14 cellular contexts compared by ENCODE assay signal in the genomic region with DNA sequence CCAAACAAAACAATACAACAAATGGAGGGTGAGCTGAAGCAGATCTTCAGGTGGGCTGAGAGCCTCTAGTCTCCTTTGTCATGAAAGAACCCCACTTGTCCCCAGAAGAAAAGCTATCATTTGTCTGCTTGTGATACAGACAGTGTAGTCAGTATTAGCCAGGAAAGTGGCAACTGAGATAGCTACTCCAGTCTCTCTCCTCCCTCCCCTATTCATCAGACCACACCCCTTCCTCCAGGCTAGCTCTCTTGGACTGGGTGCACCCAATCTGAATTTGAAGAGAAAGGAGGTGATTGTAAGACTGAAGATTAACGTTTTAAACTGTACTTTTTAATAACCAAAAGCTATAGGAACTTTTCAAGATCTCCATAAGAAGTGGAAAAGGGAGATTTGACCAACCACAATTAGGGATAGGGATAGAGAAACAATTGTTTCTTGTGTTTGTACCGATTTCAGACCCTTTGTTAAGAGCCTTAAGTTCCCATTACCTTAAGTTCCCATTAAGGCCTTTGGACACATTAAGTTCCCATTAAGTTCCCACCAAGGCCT. TPM values are rescaled to one million over a fixed set of nuclear protein-coding genes. Genes with fewer than 3 reads are reported as not detected.
A peak's percentile ranks its signal among the peaks of the same experiment; 100 is the strongest.
DNase-seq lines count a peak whose midpoint lies in the region; ATAC-seq, FAIRE-seq and TF ChIP-seq lines count a peak whose summit lies in the region.
"Had no signal": no experiment of that assay in that cellular context is flagged by ENCODE, and none has a peak within 500 bp of the region (broad histone marks: within the 10 kb centered on the region; RNA-seq: fewer than 3 reads in every experiment).

No MANE protein-coding gene starts in this region.

- SMC1A ChIA-PET in GM12878 (lab: Charles Lee; ENCODE audit: uncharacterized antibody, unreplicated experiment) = interaction anchor here (0.7 to 2.5 kb wide), 11 partner anchors 8 to 109 kb away, joined by 3 to 11 read pairs (median 4); no protein-coding TSS in a partner anchor

- BruUV-seq in GM12878 (replicated peaks; lab: Mats Ljungman, UMichigan) = no TSS peak

- peak; percentile 29 for DNase-seq in EL
- DNase-seq in HEK293T (ENCODE audit: extremely low spot score) = peak; percentile 33
- DNase-seq in GM12878 (ENCODE audit: low read depth, low spot score) = no peak
- DNase-seq in left lung = no peak
- DNase-seq in germinal center (ENCODE audit: low spot score) = no peak
- DNase-seq: activated CD4-positive, alpha-beta T cell treated with anti-CD3 and anti-CD28 coated beads, Interleukin-2, amount 50 U/mL, for 4 hours; NCI-H1105 treated with DMSO at 0.1 percent for 48 hours; NCI-H446 treated with DMSO at 0.1 percent for 48 hours; stimulated activated CD4-positive, alpha-beta T cell treated with anti-CD3 and anti-CD28 coated beads, Interleukin-4, amount 100 ng/mL, for 4 hours; stimulated activated naive B cell treated with anti-CD40 and anti-IgM and Interleukin-4, amounts not matched to agents 10 μg/mL and 1 μg/mL and 100 μg/mL, for 72 hours had no signal

- ATAC-seq in GM12878 (peak; percentile 66), left lung (peak; percentile 81), HG02884 (IDR thresholded peaks at IDR 0.05; ENCODE audit: unreplicated experiment) (no peak), HG02870 (IDR thresholded peaks at IDR 0.05; ENCODE audit: unreplicated experiment) (no peak), HG02759 (IDR thresholded peaks at IDR 0.05; ENCODE audit: unreplicated experiment) (no peak)
- ATAC-seq: stimulated activated naive B cell treated with anti-CD40 and anti-IgM and Interleukin-4, amounts not matched to agents 10 μg/mL and 1 μg/mL and 100 μg/mL, for 72 hours had no signal

- intact Hi-C loops in GM12878 (cut with micrococcal nuclease; ENCODE audit: unreplicated experiment) (no loop called here), left lung (cut with DNase I) (no loop called here)

- H3K27ac ChIP-seq in GM12878 (ENCODE audit: control insufficient read depth, insufficient read depth) (no peak overlapping the region), left lung (no peak overlapping the region)
- H3K27ac ChIP-seq: C4-2B had no signal

- no peak overlapping the region for H3K4me2 ChIP-seq in GM12878 (ENCODE audit: control insufficient read depth, insufficient read depth)

- no peak overlapping the region for H2AFZ ChIP-seq in GM12878 (ENCODE audit: control insufficient read depth, low read depth, low read length)

- H3K4me1 ChIP-seq in GM12878 (ENCODE audit: control insufficient read depth, insufficient read depth, low read length) (peaks cover 27% of the 10 kb centered on the region), left lung (peaks cover 0 to 4% of the 10 kb centered on the region in 2 donors)

- H3K4me3 ChIP-seq in GM12878 = no peak overlapping the region
- H3K4me3 ChIP-seq in left lung = no peak overlapping the region

- H3K9me3 ChIP-seq in GM12878 (replicated peaks; ENCODE audit: control insufficient read depth, insufficient read depth, low read length) (no peaks in the 10 kb centered on the region), left lung (no peaks in the 10 kb centered on the region)

- RAD21 ChIA-PET in GM12878 (lab: Charles Lee; ENCODE audit: unreplicated experiment) = interaction anchor here (0.6 to 1.4 kb wide), 2 partner anchors 9 to 27 kb away, joined by 3 to 4 read pairs; no protein-coding TSS in a partner anchor

- TF ChIP-seq POLR2A in GM12878 (IDR thresholded peaks at IDR 0.05; ENCODE audit: low read depth, low read length) = no peak

- POLR2A ChIA-PET in HEK293T (lab: Yijun Ruan, JAX) = interaction anchor here (1.5 to 2.7 kb wide), 2 partner anchors 13 to 15 kb away, joined by 8 to 17 read pairs; a partner anchor contains a TSS
- POLR2A ChIA-PET in GM12878 (lab: Charles Lee) = interaction anchor here (1.6 kb wide), 1 partner anchor 9 kb away, joined by 5 read pairs; no protein-coding TSS in a partner anchor

- in situ Hi-C loops in GM12878 (cut with MboI) = no loop called here

- CTCF ChIA-PET in HEK293T (lab: Yijun Ruan, JAX) = interaction anchor here (0.6 to 1.6 kb wide), 2 partner anchors 12 to 50 kb away, joined by 4 to 5 read pairs; no protein-coding TSS in a partner anchor
- CTCF ChIA-PET in GM12878 (lab: Yijun Ruan, JAX) = interaction anchor here (0.6 to 2.1 kb wide), 5 partner anchors 9 to 130 kb away, joined by 3 to 6 read pairs (median 3); no protein-coding TSS in a partner anchor

- TF ChIP-seq RAD21 in GM12878 (IDR thresholded peaks at IDR 0.05; ENCODE audit: insufficient read depth, low read depth, low read length) = no peak

- H3K27me3 ChIP-seq in GM12878 (replicated peaks in 1 of 2; ENCODE audit: control insufficient read depth in 2 of 2, insufficient read depth in 2 of 2, low read length in 1 of 2) (no peaks in the 10 kb centered on the region), left lung (peaks cover 0 to 38% of the 10 kb centered on the region in 2 donors)

- H3K9ac ChIP-seq in GM12878 (ENCODE audit: control insufficient read depth, insufficient read depth, low read length) = no peak overlapping the region

- peaks cover 3% of the 10 kb centered on the region for H4K20me1 ChIP-seq in GM12878 (ENCODE audit: control insufficient read depth, insufficient read depth)

- no peak for TF ChIP-seq CTCF in GM12878 (IDR thresholded peaks at IDR 0.05 in 2 of 3, conservative IDR thresholded peaks at IDR 0.05 in 1 of 3; ENCODE audit: control insufficient read depth in 2 of 3, extremely low read depth in 1 of 3, insufficient read depth in 1 of 3, low read depth in 3 of 3, low read length in 3 of 3)
- TF ChIP-seq CTCF in left lung (IDR thresholded peaks at IDR 0.05) = no peak

- TF ChIP-seq EP300 in GM12878 (IDR thresholded peaks at IDR 0.05; ENCODE audit: borderline replicate concordance in 1 of 2, control insufficient read depth in 1 of 2, low read depth in 2 of 2, low read length in 2 of 2) = no peak

- no peak for FAIRE-seq in GM12878 (lab: Jason Lieb, UNC)

- H3K36me3 ChIP-seq in GM12878 (ENCODE audit: control insufficient read depth in 2 of 2, insufficient read depth in 2 of 2, low read length in 1 of 2) = no peaks in the 10 kb centered on the region; a peak in 1 of 4 replicates
- H3K36me3 ChIP-seq in left lung = no peaks in the 10 kb centered on the region

- H3K79me2 ChIP-seq in GM12878 (ENCODE audit: control insufficient read depth, insufficient read depth, low read length) = peaks cover 41% of the 10 kb centered on the region

- WGBS in GM12878 (ENCODE audit: insufficient coverage, insufficient replicate concordance, low lambda C conversion rate, missing lambda C conversion rate) = 50% methylated on average over 2 of the region's 2 CpGs

TF ChIP-seq in HEK293T, 16 proteins besides CTCF, POLR2A, EP300 and RAD21:
- TF ChIP-seq SP1 (IDR thresholded peaks at IDR 0.05) = no peak
- TF ChIP-seq, protein P1, sequence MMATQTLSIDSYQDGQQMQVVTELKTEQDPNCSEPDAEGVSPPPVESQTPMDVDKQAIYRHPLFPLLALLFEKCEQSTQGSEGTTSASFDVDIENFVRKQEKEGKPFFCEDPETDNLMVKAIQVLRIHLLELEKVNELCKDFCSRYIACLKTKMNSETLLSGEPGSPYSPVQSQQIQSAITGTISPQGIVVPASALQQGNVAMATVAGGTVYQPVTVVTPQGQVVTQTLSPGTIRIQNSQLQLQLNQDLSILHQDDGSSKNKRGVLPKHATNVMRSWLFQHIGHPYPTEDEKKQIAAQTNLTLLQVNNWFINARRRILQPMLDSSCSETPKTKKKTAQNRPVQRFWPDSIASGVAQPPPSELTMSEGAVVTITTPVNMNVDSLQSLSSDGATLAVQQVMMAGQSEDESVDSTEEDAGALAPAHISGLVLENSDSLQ (IDR thresholded peaks at IDR 0.05) = no peak

TF ChIP-seq in GM12878, 131 proteins besides CTCF, POLR2A, EP300 and RAD21:
- TF ChIP-seq CHD2 (IDR thresholded peaks at IDR 0.05; ENCODE audit: borderline replicate concordance, low read depth, low read length) (no peak), ZNF274 (IDR thresholded peaks at IDR 0.05; ENCODE audit: insufficient read depth, insufficient read length) (no peak), RELA (IDR thresholded peaks at IDR 0.05; ENCODE audit: borderline replicate concordance, partially characterized antibody) (no peak)
- TF ChIP-seq, protein P2, sequence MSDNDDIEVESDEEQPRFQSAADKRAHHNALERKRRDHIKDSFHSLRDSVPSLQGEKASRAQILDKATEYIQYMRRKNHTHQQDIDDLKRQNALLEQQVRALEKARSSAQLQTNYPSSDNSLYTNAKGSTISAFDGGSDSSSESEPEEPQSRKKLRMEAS (IDR thresholded peaks at IDR 0.05; ENCODE audit: low read depth, low read length) = no peak

RNA-seq across cellular contexts. Expression of a gene that starts 14.1 kb away (rescaled TPM):
- 60.5 and 62.3 TPM in 2 replicates for total RNA-seq in GM12878 (2013; cell fraction: nucleolus; rRNA removed)
- total RNA-seq in GM12878 (2014; rRNA removed) (17.0 and 23.3 TPM in 2 replicates), GM12878 (2014; rRNA removed; fragmentation: Illumina TruSeq; extraction: Trizol) (18.8 and 19.2 TPM in 2 replicates), GM12878 (2021) (22.7 and 23.6 TPM in 2 replicates), left lung (10 to 100 TPM; 33.4 to 47.9 TPM)
- polyA plus RNA-seq in GM12878 (2011; ENCODE audit: low read depth) = 4.5 TPM
- polyA plus RNA-seq in GM12878 (2011; rRNA removed) (19.3 and 25.6 TPM in 2 replicates), GM12878 (2014; fragmentation: Illumina TruSeq; extraction: Trizol) (16.1 and 16.2 TPM in 2 replicates), GM12878 (2014; fragmentation: Nextera tagmentation; extraction: Ambion mirVana) (1 to 10 TPM; 2.3 to 2.4 TPM), GM12878 (2014; rRNA removed) (9.8 and 10.0 TPM in 2 replicates), GM12878 (2016; fragmentation: Nextera tagmentation; extraction: Ambion mirVana) (1 to 10 TPM; 9.5 to 9.8 TPM)
- 7.9 and 9.1 TPM in 2 replicates for polyA plus RNA-seq in GM12878 (2011; cell fraction: cytosol; rRNA removed)
- 9.0 and 10.5 TPM in 2 replicates for polyA plus RNA-seq in GM12878 (2011; cell fraction: nucleus; rRNA removed)
- 5.7 and 8.1 TPM in 2 replicates for polyA plus RNA-seq in GM12878 (2012)
- polyA minus RNA-seq in GM12878 (2011; rRNA and poly(A)+ RNA removed) = 34.9 and 49.1 TPM in 2 replicates
- polyA minus RNA-seq in GM12878 (2011; cell fraction: cytosol; rRNA and poly(A)+ RNA removed) = 11.1 and 16.6 TPM in 2 replicates
- polyA minus RNA-seq in GM12878 (2011; cell fraction: nucleus; rRNA and poly(A)+ RNA removed) = 10.6 and 14.1 TPM in 2 replicates

Comparison
In these comparisons a context has a peak if more than half of its experiments do, and no peak if none do; other contexts are left out.
1. DNase-seq: peak in EL (single experiment) and HEK293T (single experiment); none in GM12878 (single experiment), left lung (0 of 2) and germinal center (single experiment).
2. ATAC-seq: peak in GM12878 (single experiment) and left lung (single experiment); none in HG02884 (single experiment), HG02870 (single experiment) and HG02759 (single experiment).